ENCODE assay signal across 1 cellular context in the genomic region with DNA sequence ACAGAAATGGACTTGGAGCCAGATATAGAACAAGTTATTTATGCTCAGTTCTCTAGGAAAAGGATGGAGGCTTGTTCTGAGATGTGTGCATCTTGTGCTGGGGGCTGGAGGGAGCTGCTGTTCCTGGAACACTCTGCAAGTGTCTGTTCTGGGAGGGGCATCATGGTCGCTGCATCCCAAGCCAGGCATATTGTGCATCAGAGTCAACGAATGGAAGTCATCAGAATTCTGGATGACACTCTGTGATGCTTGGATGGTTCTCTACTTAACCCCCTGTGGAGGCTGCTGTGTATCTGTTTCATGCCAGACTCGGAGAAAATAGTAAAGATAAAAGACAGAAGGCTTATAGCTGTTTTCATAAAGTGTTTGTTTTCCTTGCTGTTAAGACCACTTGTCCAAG.
TF ChIP-seq lines count a peak whose summit lies in the region.

No MANE protein-coding gene starts in this region.

TF ChIP-seq in SK-N-SH, 30 proteins besides CTCF, POLR2A, EP300 and RAD21 (continued from another document):
- TF ChIP-seq, protein P1, sequence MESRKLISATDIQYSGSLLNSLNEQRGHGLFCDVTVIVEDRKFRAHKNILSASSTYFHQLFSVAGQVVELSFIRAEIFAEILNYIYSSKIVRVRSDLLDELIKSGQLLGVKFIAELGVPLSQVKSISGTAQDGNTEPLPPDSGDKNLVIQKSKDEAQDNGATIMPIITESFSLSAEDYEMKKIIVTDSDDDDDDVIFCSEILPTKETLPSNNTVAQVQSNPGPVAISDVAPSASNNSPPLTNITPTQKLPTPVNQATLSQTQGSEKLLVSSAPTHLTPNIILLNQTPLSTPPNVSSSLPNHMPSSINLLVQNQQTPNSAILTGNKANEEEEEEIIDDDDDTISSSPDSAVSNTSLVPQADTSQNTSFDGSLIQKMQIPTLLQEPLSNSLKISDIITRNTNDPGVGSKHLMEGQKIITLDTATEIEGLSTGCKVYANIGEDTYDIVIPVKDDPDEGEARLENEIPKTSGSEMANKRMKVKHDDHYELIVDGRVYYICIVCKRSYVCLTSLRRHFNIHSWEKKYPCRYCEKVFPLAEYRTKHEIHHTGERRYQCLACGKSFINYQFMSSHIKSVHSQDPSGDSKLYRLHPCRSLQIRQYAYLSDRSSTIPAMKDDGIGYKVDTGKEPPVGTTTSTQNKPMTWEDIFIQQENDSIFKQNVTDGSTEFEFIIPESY (IDR thresholded peaks at IDR 0.05; ENCODE audit: borderline replicate concordance, low read depth): no peak
- no peak for TF ChIP-seq ELF1 (IDR thresholded peaks at IDR 0.05)
- TF ChIP-seq, protein P2, sequence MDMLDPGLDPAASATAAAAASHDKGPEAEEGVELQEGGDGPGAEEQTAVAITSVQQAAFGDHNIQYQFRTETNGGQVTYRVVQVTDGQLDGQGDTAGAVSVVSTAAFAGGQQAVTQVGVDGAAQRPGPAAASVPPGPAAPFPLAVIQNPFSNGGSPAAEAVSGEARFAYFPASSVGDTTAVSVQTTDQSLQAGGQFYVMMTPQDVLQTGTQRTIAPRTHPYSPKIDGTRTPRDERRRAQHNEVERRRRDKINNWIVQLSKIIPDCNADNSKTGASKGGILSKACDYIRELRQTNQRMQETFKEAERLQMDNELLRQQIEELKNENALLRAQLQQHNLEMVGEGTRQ (IDR thresholded peaks at IDR 0.05; ENCODE audit: borderline replicate concordance, low read depth, low read length): no peak
- no peak for TF ChIP-seq FOXJ3 (CRISPR knock-in tag; IDR thresholded peaks at IDR 0.05)
- no peak for TF ChIP-seq MXI1 (IDR thresholded peaks at IDR 0.05; ENCODE audit: low read depth, low read length)
- TF ChIP-seq POLR2AphosphoS5 (IDR thresholded peaks at IDR 0.05; ENCODE audit: low read depth, low read length): no peak
- no peak for TF ChIP-seq TEAD4 (IDR thresholded peaks at IDR 0.05; ENCODE audit: borderline replicate concordance, insufficient read depth)
- no peak for TF ChIP-seq RXRA (IDR thresholded peaks at IDR 0.05; ENCODE audit: borderline replicate concordance, low read depth)
- no peak for TF ChIP-seq RCOR1 (IDR thresholded peaks at IDR 0.05; ENCODE audit: low read length)
- TF ChIP-seq TAF1 (IDR thresholded peaks at IDR 0.05; ENCODE audit: borderline replicate concordance, low read depth, low read length): no peak
- TF ChIP-seq RFX5 (IDR thresholded peaks at IDR 0.05; ENCODE audit: low read length): no peak
- no peak for TF ChIP-seq SMC3 (IDR thresholded peaks at IDR 0.05; ENCODE audit: low read depth, low read length)
